Comparison of ENCODE assay signal across 8 cellular contexts in the genomic region with DNA sequence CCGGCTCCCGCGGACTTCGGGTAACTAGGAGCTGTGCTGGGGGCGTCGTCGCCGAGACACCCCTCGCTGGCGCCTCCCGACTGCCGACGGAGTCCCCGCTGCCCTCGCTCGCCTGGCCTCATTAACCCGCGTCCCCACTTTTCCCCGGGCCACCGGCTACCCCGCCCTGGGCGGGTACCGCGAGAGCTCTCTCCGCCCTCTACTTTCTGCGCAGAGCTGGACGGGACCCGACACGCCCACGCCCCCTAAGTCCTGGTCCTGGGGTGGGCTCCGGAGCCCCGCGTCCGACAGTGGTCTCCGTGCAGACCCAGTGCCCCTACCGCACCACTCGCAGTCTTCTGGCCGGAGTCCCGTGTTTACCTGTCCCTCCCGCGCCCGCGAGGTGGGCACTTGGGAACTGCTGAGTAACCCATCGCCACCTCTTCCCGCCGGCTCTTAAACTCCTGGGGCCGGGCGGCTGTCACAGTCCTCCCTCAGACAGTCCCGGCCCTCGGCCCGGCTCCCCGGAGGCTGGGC. TPM values are rescaled to one million over a fixed set of nuclear protein-coding genes. Genes with fewer than 3 reads are reported as not detected.
A peak's percentile ranks its signal among the peaks of the same experiment; 100 is the strongest.
DNase-seq lines count a peak whose midpoint lies in the region; ATAC-seq, FAIRE-seq and TF ChIP-seq lines count a peak whose summit lies in the region.

No MANE protein-coding gene starts in this region.

- H3K9me3 Mint-ChIP-seq in activated naive CD4-positive, alpha-beta T cell treated with anti-CD3 and anti-CD28 coated beads, Interleukin-2, amount 50 U/mL, for 72 hours: no peaks in the 10 kb centered on the region

- no peak for TF ChIP-seq POLR2A in GM12892 (IDR thresholded peaks at IDR 0.05; ENCODE audit: low read depth, low read length)

- peak; percentile 28 to 51 for ATAC-seq in activated naive CD4-positive, alpha-beta T cell treated with anti-CD3 and anti-CD28 coated beads, Interleukin-2, amount 50 U/mL, for 72 hours
- ATAC-seq in sciatic nerve (peak; percentile 31), HG03108 (IDR thresholded peaks at IDR 0.05; ENCODE audit: unreplicated experiment) (no peak)

- intact Hi-C loops in left ventricle myocardium inferior (cut with micrococcal nuclease): no loop called here
- intact Hi-C loops in sciatic nerve (cut with DNase I): no loop called here

- H3K36me3 Mint-ChIP-seq in activated naive CD4-positive, alpha-beta T cell treated with anti-CD3 and anti-CD28 coated beads, Interleukin-2, amount 50 U/mL, for 72 hours: peaks cover 28 to 40% of the 10 kb centered on the region in 2 donors

- H3K4me1 ChIP-seq in SJCRH30 (peaks cover 18% of the 10 kb centered on the region), left ventricle myocardium inferior (peaks cover 61% of the 10 kb centered on the region)

- H3K27me3 ChIP-seq in SJCRH30 (no peaks in the 10 kb centered on the region), left ventricle myocardium inferior (ENCODE audit: low read depth) (no peaks in the 10 kb centered on the region)

- H3K36me3 ChIP-seq in SJCRH30 (peaks cover 33% of the 10 kb centered on the region), left ventricle myocardium inferior (peaks cover 34% of the 10 kb centered on the region)

- H3K27ac ChIP-seq in SJCRH30 (peak overlapping the region; percentile 61), left ventricle myocardium inferior (replicated peaks) (peak overlapping the region; percentile 98)

- peak overlapping the region; percentile 98 to 100 for H3K27ac Mint-ChIP-seq in activated naive CD4-positive, alpha-beta T cell treated with anti-CD3 and anti-CD28 coated beads, Interleukin-2, amount 50 U/mL, for 72 hours

- H3K9me3 ChIP-seq in SJCRH30 (replicated peaks): no peaks in the 10 kb centered on the region
- H3K9me3 ChIP-seq in left ventricle myocardium inferior (replicated peaks): no peaks in the 10 kb centered on the region

- no peak for FAIRE-seq in GM12892 (lab: Jason Lieb, UNC)

- no peak for TF ChIP-seq CTCF in left ventricle myocardium inferior (IDR thresholded peaks at IDR 0.05; ENCODE audit: borderline replicate concordance)

- peak overlapping the region; percentile 80 for H3K4me3 ChIP-seq in SJCRH30
- H3K4me3 ChIP-seq in left ventricle myocardium inferior: peak overlapping the region; percentile 78

- DNase-seq in GM12892 (ENCODE audit: insufficient read length): peak; percentile 65
- DNase-seq in HUDEP-2 (lab: John Stamatoyannopoulos, UW; ENCODE audit: unreplicated experiment in 76 of 76): peak in 66 of 76 experiments; percentile 3 to 90 (median 67)
- peak; percentile 84 to 85 for DNase-seq in SJCRH30
- DNase-seq in activated naive CD4-positive, alpha-beta T cell treated with anti-CD3 and anti-CD28 coated beads, Interleukin-2, amount 50 U/mL, for 72 hours (ENCODE audit: low spot score in 2 of 2): peak in 1 of 2 donors; percentile 83
- no peak for DNase-seq in left ventricle myocardium inferior
- no peak for DNase-seq in sciatic nerve (ENCODE audit: low spot score)
- no peak for DNase-seq in amniotic stem cell (lab: John Stamatoyannopoulos, UW)

RNA-seq across cellular contexts. Expression of gene TLCD1, which starts 0.4 kb away (rescaled TPM):
- 15.8 TPM for polyA plus RNA-seq in GM12892 (2012; ENCODE audit: missing spikeins)
- total RNA-seq in SJCRH30 (2014; rRNA removed; shearing (Covaris generic)): 7.5 and 10.0 TPM in 2 replicates
- 10 to 100 TPM in 1 of 2 donors, 1 to 10 TPM in 1; 4.4 to 10.2 TPM for total RNA-seq in activated naive CD4-positive, alpha-beta T cell treated with anti-CD3 and anti-CD28 coated beads, Interleukin-2, amount 50 U/mL, for 72 hours
- total RNA-seq in left ventricle myocardium inferior (3.1 TPM), sciatic nerve (3.1 TPM)

RNA-seq across cellular contexts. Expression of gene NEK8, which starts 2.1 kb away (rescaled TPM):
- 6.9 TPM for polyA plus RNA-seq in GM12892 (2012; ENCODE audit: missing spikeins)
- 1.7 and 2.6 TPM in 2 replicates for total RNA-seq in SJCRH30 (2014; rRNA removed; shearing (Covaris generic))
- total RNA-seq in activated naive CD4-positive, alpha-beta T cell treated with anti-CD3 and anti-CD28 coated beads, Interleukin-2, amount 50 U/mL, for 72 hours: 1 to 10 TPM; 5.3 to 6.4 TPM
- total RNA-seq in left ventricle myocardium inferior (1.4 TPM), sciatic nerve (3.4 TPM)

RNA-seq across cellular contexts. Expression of gene RPL23A, which starts 6.7 kb away (rescaled TPM):
- 2,883 TPM for polyA plus RNA-seq in GM12892 (2012; ENCODE audit: missing spikeins)
- total RNA-seq in SJCRH30 (2014; rRNA removed; shearing (Covaris generic)): 1,716 and 1,788 TPM in 2 replicates
- total RNA-seq in activated naive CD4-positive, alpha-beta T cell treated with anti-CD3 and anti-CD28 coated beads, Interleukin-2, amount 50 U/mL, for 72 hours: 1,000 to 10,000 TPM; 2,221 to 2,736 TPM
- total RNA-seq in left ventricle myocardium inferior (840 TPM), sciatic nerve (1,089 TPM)

RNA-seq across cellular contexts. Expression of gene RAB34, which starts 8.8 kb away (rescaled TPM):
- 18.7 TPM for polyA plus RNA-seq in GM12892 (2012; ENCODE audit: missing spikeins)
- total RNA-seq in SJCRH30 (2014; rRNA removed; shearing (Covaris generic)): 191 and 201 TPM in 2 replicates
- total RNA-seq in activated naive CD4-positive, alpha-beta T cell treated with anti-CD3 and anti-CD28 coated beads, Interleukin-2, amount 50 U/mL, for 72 hours: 10 to 100 TPM; 20.5 to 46.4 TPM
- 13.1 TPM for total RNA-seq in left ventricle myocardium inferior
- 81.3 TPM for total RNA-seq in sciatic nerve

RNA-seq across cellular contexts. Expression of gene PROCA1, which starts 14.8 kb away (rescaled TPM):
- polyA plus RNA-seq in GM12892 (2012; ENCODE audit: missing spikeins): 2.8 TPM
- 5.4 and 7.0 TPM in 2 replicates for total RNA-seq in SJCRH30 (2014; rRNA removed; shearing (Covaris generic))
- total RNA-seq in activated naive CD4-positive, alpha-beta T cell treated with anti-CD3 and anti-CD28 coated beads, Interleukin-2, amount 50 U/mL, for 72 hours: 1 to 10 TPM; 5.7 to 6.4 TPM
- 1.3 TPM for total RNA-seq in left ventricle myocardium inferior
- 7.6 TPM for total RNA-seq in sciatic nerve

Comparison
In these comparisons a context has a peak if more than half of its experiments do, and no peak if none do; other contexts are left out.
1. DNase-seq: peak in GM12892 (single experiment), HUDEP-2 (66 of 76) and SJCRH30 (2 of 2); none in left ventricle myocardium inferior (single experiment), sciatic nerve (single experiment) and amniotic stem cell (single experiment).